In genomic region chrX:100895365-100896075, GRCh38 we compare ENCODE assay signal across 9 cellular contexts. TPM values are rescaled to one million over a fixed set of nuclear protein-coding genes. Genes with fewer than 3 reads are reported as not detected.
A peak's percentile ranks its signal among the peaks of the same experiment; 100 is the strongest.
DNase-seq lines count a peak whose midpoint lies in the region; ATAC-seq and TF ChIP-seq lines count a peak whose summit lies in the region.
"Had no signal": no experiment of that assay in that cellular context is flagged by ENCODE, and none has a peak within 500 bp of the region (broad histone marks: within the 10 kb centered on the region; RNA-seq: fewer than 3 reads in every experiment).

No MANE protein-coding gene starts in this region.

- intact Hi-C loops in left colon (cut with DNase I, micrococcal nuclease), result loop anchor here in 1 of 2 donors (10.0 kb wide), 1 partner anchor 389 kb away; no protein-coding TSS in a partner anchor

- peak; percentile 79 for ATAC-seq in left colon

- DNase-seq in NCI-H1694 treated with DMSO at 0.1 percent for 48 hours (lab: John Stamatoyannopoulos, UW), result peak; percentile 4
- no peak for DNase-seq in NCI-H1694 (lab: John Stamatoyannopoulos, UW)
- peak; percentile 18 for DNase-seq in GM20000 (ENCODE audit: low spot score)
- peak; percentile 2 for DNase-seq in NCI-H1092 (lab: John Stamatoyannopoulos, UW)
- DNase-seq in activated naive CD4-positive, alpha-beta T cell treated with anti-CD3 and anti-CD28 coated beads, Interleukin-2, amount 50 U/mL, for 16 hours, result peak; percentile 11
- peak in 1 of 2 donors; percentile 25 for DNase-seq in left colon
- no peak for DNase-seq in MV-4-11 (lab: John Stamatoyannopoulos, UW)
- no peak for DNase-seq in activated gamma-delta T cell (lab: John Stamatoyannopoulos, UW)

- peak; percentile 33 for TF ChIP-seq CTCF in GM20000 (IDR thresholded peaks at IDR 0.05; ENCODE audit: extremely low read depth, missing control alignments)

RNA-seq across cellular contexts. Expression of gene NOX1, which starts 21.4 kb away (rescaled TPM):
- total RNA-seq in left colon, result 100 to 1,000 TPM in 1 of 2 donors, 10 to 100 TPM in 1; 94.9 to 103 TPM
- total RNA-seq: activated CD8-positive, alpha-beta memory T cell treated with anti-CD3 and anti-CD28 coated beads for 36 hours had no signal

RNA-seq across cellular contexts. Expression of gene XKRX, which starts 33.2 kb away (rescaled TPM):
- 1 to 10 TPM; 2.1 to 2.3 TPM for total RNA-seq in left colon

Comparison
In these comparisons a context has a peak if more than half of its experiments do, and no peak if none do; other contexts are left out.
1. DNase-seq: peak in NCI-H1694 treated with DMSO at 0.1 percent for 48 hours (single experiment), GM20000 (single experiment), NCI-H1092 (single experiment) and activated naive CD4-positive, alpha-beta T cell treated with anti-CD3 and anti-CD28 coated beads, Interleukin-2, amount 50 U/mL, for 16 hours (single experiment); none in NCI-H1694 (single experiment), MV-4-11 (single experiment) and activated gamma-delta T cell (single experiment).